9 cellular contexts compared by ENCODE assay signal in genomic region chr1:23957096-23957495, GRCh38. TPM values are rescaled to one million over a fixed set of nuclear protein-coding genes. Genes with fewer than 3 reads are reported as not detected.
DNase-seq lines count a peak whose midpoint lies in the region; ATAC-seq and TF ChIP-seq lines count a peak whose summit lies in the region.
"Had no signal": no experiment of that assay in that cellular context is flagged by ENCODE, and none has a peak within 500 bp of the region (broad histone marks: within the 10 kb centered on the region; RNA-seq: fewer than 3 reads in every experiment).

No MANE protein-coding gene starts in this region.

- peaks cover 34% of the 10 kb centered on the region for H3F3A ChIP-seq in SK-N-SH (replicated peaks; ENCODE audit: insufficient read depth)

- H3K27ac ChIP-seq in SK-N-SH (ENCODE audit: low read depth in 2 of 2, low read length in 1 of 2) (peak overlapping the region in 1 of 2 experiments; percentile 55; a peak in 2 of 4 replicates), psoas muscle (peak overlapping the region; percentile 14), spleen (no peak overlapping the region)

- H3K4me3 ChIP-seq in SK-N-SH (ENCODE audit: low read depth in 2 of 2, low read length in 1 of 2): no peak overlapping the region
- H3K4me3 ChIP-seq in epithelial cell of esophagus (ENCODE audit: low read length): no peak overlapping the region
- H3K4me3 ChIP-seq in psoas muscle: no peak overlapping the region
- no peak overlapping the region for H3K4me3 ChIP-seq in spleen

- intact Hi-C loops in psoas muscle (cut with DNase I): loop anchor here (5.0 to 10.0 kb wide), 2 partner anchors 65 to 158 kb away; partner anchors contain the start of gene MYOM3 (in 2 of the 2)
- intact Hi-C loops in spleen (cut with DNase I; ENCODE audit: low total_unique reads): no loop called here

- H2AFZ ChIP-seq in SK-N-SH (ENCODE audit: low read depth): no peak overlapping the region; the same call in 1 of the 2 replicates

- no peak for TF ChIP-seq EP300 in SK-N-SH (IDR thresholded peaks at IDR 0.05; ENCODE audit: borderline replicate concordance in 1 of 2, low read depth in 1 of 2, low read length in 1 of 2)

- no peak for TF ChIP-seq POLR2A in spleen (IDR thresholded peaks at IDR 0.05)

- H3K36me3 ChIP-seq in SK-N-SH (replicated peaks in 1 of 2; ENCODE audit: control insufficient read depth in 1 of 2, insufficient read depth in 2 of 2, low read length in 1 of 2) (peaks cover 13 to 17% of the 10 kb centered on the region in 2 experiments), psoas muscle (ENCODE audit: insufficient read depth in 1 of 2, low read depth in 1 of 2) (peaks cover 0 to 16% of the 10 kb centered on the region in 2 donors), spleen (peaks cover 0 to 14% (median 0%) of the 10 kb centered on the region in 6 donors)

- no peak overlapping the region for H3K9ac ChIP-seq in SK-N-SH

- peaks cover 24% of the 10 kb centered on the region for H3K79me2 ChIP-seq in SK-N-SH (ENCODE audit: insufficient read depth)

- H3K4me1 ChIP-seq in SK-N-SH (ENCODE audit: control insufficient read depth in 1 of 2, insufficient read depth in 2 of 2, low read depth in 1 of 2, low read length in 1 of 2): peaks cover 9 to 12% of the 10 kb centered on the region in 2 experiments; a peak in 3 of 4 replicates
- peaks cover 20% of the 10 kb centered on the region for H3K4me1 ChIP-seq in psoas muscle
- H3K4me1 ChIP-seq in spleen: peaks cover 16 to 67% (median 39%) of the 10 kb centered on the region in 6 donors

- H3K27me3 ChIP-seq in SK-N-SH (ENCODE audit: insufficient read depth): no peaks in the 10 kb centered on the region
- H3K27me3 ChIP-seq in psoas muscle (ENCODE audit: insufficient read depth in 3 of 3, low read length in 2 of 3): no peaks in the 10 kb centered on the region
- H3K27me3 ChIP-seq in spleen (replicated peaks in 1 of 7): no peaks in the 10 kb centered on the region

- DNase-seq in SK-N-SH (peak; percentile 65), NCI-H69 (lab: John Stamatoyannopoulos, UW) (peak; percentile 87), epithelial cell of esophagus (ENCODE audit: low read depth) (peak; percentile 81), psoas muscle (no peak), spleen (no peak)
- DNase-seq: OCI-M1 had no signal

- H3K4me2 ChIP-seq in SK-N-SH: no peak overlapping the region

- TF ChIP-seq CTCF in SK-N-SH (IDR thresholded peaks at IDR 0.05) (no peak), epithelial cell of esophagus (IDR thresholded peaks at IDR 0.05; ENCODE audit: insufficient read depth, low read depth, low read length, missing control alignments) (no peak), psoas muscle (IDR thresholded peaks at IDR 0.05) (no peak), spleen (IDR thresholded peaks at IDR 0.05 in 8 of 11, conservative IDR thresholded peaks at IDR 0.05 in 3 of 11) (no peak)

- H3K9me2 ChIP-seq in SK-N-SH: no peaks in the 10 kb centered on the region

- ATAC-seq in SK-N-SH treated with all-trans-retinoic acid at 6 μM for 48 hours (no peak), psoas muscle (no peak), GM18858 (IDR thresholded peaks at IDR 0.05; ENCODE audit: unreplicated experiment) (no peak), HG03565 (IDR thresholded peaks at IDR 0.05; ENCODE audit: unreplicated experiment) (no peak)

- H3K9me3 ChIP-seq in SK-N-SH: no peaks in the 10 kb centered on the region
- H3K9me3 ChIP-seq in psoas muscle: no peaks in the 10 kb centered on the region
- no peaks in the 10 kb centered on the region for H3K9me3 ChIP-seq in spleen

- no peak for TF ChIP-seq RAD21 in SK-N-SH (IDR thresholded peaks at IDR 0.05; ENCODE audit: low read length)

- POLR2A ChIA-PET in SK-N-SH (lab: Yijun Ruan, JAX): no interaction called here

- CTCF ChIA-PET in SK-N-SH (lab: Yijun Ruan, JAX): interaction anchor here (1.1 to 2.5 kb wide), 5 partner anchors 9 to 185 kb away, joined by 3 to 11 read pairs (median 3); no protein-coding TSS in a partner anchor

- H4K20me1 ChIP-seq in SK-N-SH (ENCODE audit: insufficient read depth): peaks cover 10% of the 10 kb centered on the region

- WGBS in SK-N-SH (ENCODE audit: low lambda C conversion rate): 43% methylated on average over 5 of the region's 7 CpGs
- 53 to 60% (median 59%) methylated on average over 7 of the region's 7 CpGs for WGBS in psoas muscle, 3 donors
- WGBS in spleen, 5 donors: 84 to 90% (median 86%) methylated on average over 7 of the region's 7 CpGs

TF ChIP-seq in SK-N-SH, 30 proteins besides CTCF, POLR2A, EP300 and RAD21:
- TF ChIP-seq USF1 (IDR thresholded peaks at IDR 0.05; ENCODE audit: borderline replicate concordance, low read depth): no peak
- TF ChIP-seq RFX5 (IDR thresholded peaks at IDR 0.05; ENCODE audit: low read length): 0 out of 2 replicates have a peak, but pooled peaks have one; percentile 1
- TF ChIP-seq POLR2AphosphoS5 (IDR thresholded peaks at IDR 0.05; ENCODE audit: low read depth, low read length): no peak
- TF ChIP-seq CHD2 (IDR thresholded peaks at IDR 0.05; ENCODE audit: low read length, partially characterized antibody): peak; percentile 63
- 0 out of 2 replicates have a peak, but pooled peaks have one; percentile 45 for TF ChIP-seq MXI1 (IDR thresholded peaks at IDR 0.05; ENCODE audit: low read depth, low read length)
- TF ChIP-seq RCOR1 (IDR thresholded peaks at IDR 0.05; ENCODE audit: low read length): 0 out of 2 replicates have a peak, but pooled peaks have one; percentile 43

TF ChIP-seq in SK-N-SH treated with all-trans-retinoic acid at 6 μM for 48 hours, 23 proteins besides CTCF, POLR2A, EP300 and RAD21:
- TF ChIP-seq PPARA (CRISPR knock-in tag; IDR thresholded peaks at IDR 0.05; ENCODE audit: borderline replicate concordance) (no peak), CREB5 (CRISPR knock-in tag; IDR thresholded peaks at IDR 0.05; ENCODE audit: low read depth) (no peak), BACH2 (CRISPR knock-in tag; IDR thresholded peaks at IDR 0.05; ENCODE audit: borderline replicate concordance) (no peak), TCF4 (CRISPR knock-in tag; IDR thresholded peaks at IDR 0.05; ENCODE audit: borderline replicate concordance) (no peak)
TF ChIP-seq in SK-N-SH treated with all-trans-retinoic acid at 6 μM for 48 hours: peak in this region for 0.

RNA-seq across cellular contexts. Expression of gene PNRC2, which starts 2.5 kb away (rescaled TPM):
- polyA plus RNA-seq in SK-N-SH (2012; rRNA removed): 43.8 and 55.2 TPM in 2 replicates
- polyA plus RNA-seq in SK-N-SH (2012; cell fraction: cytosol; rRNA removed): 54.6 and 58.1 TPM in 2 replicates
- polyA plus RNA-seq in SK-N-SH (2012; cell fraction: nucleus; rRNA removed): 46.8 and 46.9 TPM in 2 replicates
- total RNA-seq in psoas muscle: 10 to 100 TPM; 56.7 to 63.1 (median 60.0) TPM
- polyA plus RNA-seq in psoas muscle: 100 to 1,000 TPM in 1 of 3 donors, 10 to 100 TPM in 2; 39.5 to 179 (median 74.0) TPM
- total RNA-seq in spleen: 100 to 1,000 TPM in 6 of 7 donors, 10 to 100 TPM in 1; 87.3 to 127 (median 120) TPM
- 100 to 1,000 TPM in 2 of 3 donors, 10 to 100 TPM in 1; 83.0 to 114 (median 111) TPM for polyA plus RNA-seq in spleen

RNA-seq across cellular contexts. Expression of gene SRSF10, which starts 23.0 kb away (rescaled TPM):
- polyA plus RNA-seq in SK-N-SH (2012; rRNA removed) (79.8 and 81.8 TPM in 2 replicates), psoas muscle (10 to 100 TPM; 28.8 to 56.6 (median 42.0) TPM), spleen (10 to 100 TPM; 54.5 to 65.9 (median 64.0) TPM)
- 74.3 and 75.6 TPM in 2 replicates for polyA plus RNA-seq in SK-N-SH (2012; cell fraction: cytosol; rRNA removed)
- 110 and 164 TPM in 2 replicates for polyA plus RNA-seq in SK-N-SH (2012; cell fraction: nucleus; rRNA removed)
- total RNA-seq in psoas muscle (10 to 100 TPM; 29.5 to 54.0 (median 46.7) TPM), spleen (100 to 1,000 TPM in 4 of 7 donors, 10 to 100 TPM in 3; 89.4 to 146 (median 102) TPM)

RNA-seq across cellular contexts. Expression of gene CNR2, which starts 43.9 kb away (rescaled TPM):
- polyA plus RNA-seq in SK-N-SH (2012; rRNA removed): not detected in 2 replicates
- polyA plus RNA-seq in SK-N-SH (2012; cell fraction: cytosol; rRNA removed): not detected in 2 replicates
- polyA plus RNA-seq in SK-N-SH (2012; cell fraction: nucleus; rRNA removed): 0.01 TPM in 1 of 2 replicates, not detected in the other
- total RNA-seq in psoas muscle: under 1 TPM in 1 of 4 donors, not detected in 3; 0.08 TPM
- under 1 TPM in 2 of 3 donors, not detected in 1; 0.01 to 0.13 TPM for polyA plus RNA-seq in psoas muscle
- 10 to 100 TPM; 15.0 to 23.4 (median 18.2) TPM for total RNA-seq in spleen
- 10 to 100 TPM; 18.2 to 26.6 (median 22.3) TPM for polyA plus RNA-seq in spleen

Comparison
In these comparisons a context has a peak if more than half of its experiments do, and no peak if none do; other contexts are left out.
1. DNase-seq: peak in SK-N-SH (single experiment), NCI-H69 (single experiment) and epithelial cell of esophagus (single experiment); none in psoas muscle (0 of 2) and spleen (single experiment).
2. RNA of gene CNR2, which starts 43.9 kb away (polyA plus RNA-seq): 18.2 to 26.6 TPM in spleen; 0.01 to 0.13 TPM in psoas muscle and 0.01 TPM in SK-N-SH; every median in the first group is over 10 times any median in the second.